Comparison of ENCODE assay signal across 1 cellular context in genomic region chr12:110794623-110795280, GRCh38.
TF ChIP-seq lines count a peak whose summit lies in the region.

No MANE protein-coding gene starts in this region.

TF ChIP-seq in SK-N-SH, 30 proteins besides CTCF, POLR2A, EP300 and RAD21 (continued from another document):
- TF ChIP-seq ZBTB33 (IDR thresholded peaks at IDR 0.05; ENCODE audit: borderline replicate concordance, low read depth), result no peak
- TF ChIP-seq EZH2phosphoT487 (IDR thresholded peaks at IDR 0.05; ENCODE audit: borderline replicate concordance, low read depth), result no peak
- no peak for TF ChIP-seq FOXJ3 (CRISPR knock-in tag; IDR thresholded peaks at IDR 0.05)
- TF ChIP-seq NRF1 (IDR thresholded peaks at IDR 0.05; ENCODE audit: low read depth, low read length), result no peak
- no peak for TF ChIP-seq SMC3 (IDR thresholded peaks at IDR 0.05; ENCODE audit: low read depth, low read length)
- no peak for TF ChIP-seq RFX5 (IDR thresholded peaks at IDR 0.05; ENCODE audit: low read length)
- TF ChIP-seq RCOR1 (IDR thresholded peaks at IDR 0.05; ENCODE audit: low read length), result no peak
- TF ChIP-seq RXRA (IDR thresholded peaks at IDR 0.05; ENCODE audit: borderline replicate concordance, low read depth), result no peak
- no peak for TF ChIP-seq REST (IDR thresholded peaks at IDR 0.05; ENCODE audit: low read depth, low read length)
- TF ChIP-seq SIN3A (IDR thresholded peaks at IDR 0.05; ENCODE audit: borderline replicate concordance, low read depth, low read length), result no peak
- TF ChIP-seq FOSL2 (IDR thresholded peaks at IDR 0.05; ENCODE audit: borderline replicate concordance, low read depth), result no peak
